Comparison of ENCODE assay signal across 2 cellular contexts in the genomic region with DNA sequence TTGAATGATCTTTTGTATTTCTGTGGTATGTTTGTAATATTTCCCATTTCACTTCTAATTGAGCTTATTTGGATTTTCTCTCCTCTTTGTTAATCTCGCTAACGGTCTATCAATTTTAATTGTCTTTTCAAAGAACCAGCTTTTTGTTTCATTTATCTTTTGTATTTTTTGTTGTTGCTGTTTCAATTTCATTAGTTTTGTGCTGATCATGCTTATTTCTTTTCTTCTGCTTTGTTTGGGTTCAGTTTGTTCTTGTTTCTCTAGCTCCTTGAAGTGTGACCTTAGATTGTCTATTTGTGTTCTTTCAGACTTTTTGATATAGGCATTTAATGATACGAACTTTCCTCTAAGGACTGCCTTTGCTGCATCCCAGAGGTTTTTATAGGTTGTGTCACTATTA.
TF ChIP-seq lines count a peak whose summit lies in the region.

No MANE protein-coding gene starts in this region.

TF ChIP-seq in A549, 52 proteins besides CTCF, POLR2A, EP300 and RAD21:
- no peak for TF ChIP-seq CBX2 (IDR thresholded peaks at IDR 0.05; ENCODE audit: borderline replicate concordance, low read depth)
- TF ChIP-seq, protein P1, sequence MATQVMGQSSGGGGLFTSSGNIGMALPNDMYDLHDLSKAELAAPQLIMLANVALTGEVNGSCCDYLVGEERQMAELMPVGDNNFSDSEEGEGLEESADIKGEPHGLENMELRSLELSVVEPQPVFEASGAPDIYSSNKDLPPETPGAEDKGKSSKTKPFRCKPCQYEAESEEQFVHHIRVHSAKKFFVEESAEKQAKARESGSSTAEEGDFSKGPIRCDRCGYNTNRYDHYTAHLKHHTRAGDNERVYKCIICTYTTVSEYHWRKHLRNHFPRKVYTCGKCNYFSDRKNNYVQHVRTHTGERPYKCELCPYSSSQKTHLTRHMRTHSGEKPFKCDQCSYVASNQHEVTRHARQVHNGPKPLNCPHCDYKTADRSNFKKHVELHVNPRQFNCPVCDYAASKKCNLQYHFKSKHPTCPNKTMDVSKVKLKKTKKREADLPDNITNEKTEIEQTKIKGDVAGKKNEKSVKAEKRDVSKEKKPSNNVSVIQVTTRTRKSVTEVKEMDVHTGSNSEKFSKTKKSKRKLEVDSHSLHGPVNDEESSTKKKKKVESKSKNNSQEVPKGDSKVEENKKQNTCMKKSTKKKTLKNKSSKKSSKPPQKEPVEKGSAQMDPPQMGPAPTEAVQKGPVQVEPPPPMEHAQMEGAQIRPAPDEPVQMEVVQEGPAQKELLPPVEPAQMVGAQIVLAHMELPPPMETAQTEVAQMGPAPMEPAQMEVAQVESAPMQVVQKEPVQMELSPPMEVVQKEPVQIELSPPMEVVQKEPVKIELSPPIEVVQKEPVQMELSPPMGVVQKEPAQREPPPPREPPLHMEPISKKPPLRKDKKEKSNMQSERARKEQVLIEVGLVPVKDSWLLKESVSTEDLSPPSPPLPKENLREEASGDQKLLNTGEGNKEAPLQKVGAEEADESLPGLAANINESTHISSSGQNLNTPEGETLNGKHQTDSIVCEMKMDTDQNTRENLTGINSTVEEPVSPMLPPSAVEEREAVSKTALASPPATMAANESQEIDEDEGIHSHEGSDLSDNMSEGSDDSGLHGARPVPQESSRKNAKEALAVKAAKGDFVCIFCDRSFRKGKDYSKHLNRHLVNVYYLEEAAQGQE (IDR thresholded peaks at IDR 0.05): no peak
- TF ChIP-seq PHF8 (IDR thresholded peaks at IDR 0.05; ENCODE audit: borderline replicate concordance, low read depth): no peak
- TF ChIP-seq MAFK (IDR thresholded peaks at IDR 0.05; ENCODE audit: partially characterized antibody): peak; percentile 72
- no peak for TF ChIP-seq JUN (IDR thresholded peaks at IDR 0.05)

TF ChIP-seq in IMR-90, 13 proteins besides CTCF, POLR2A, EP300 and RAD21:
- no peak for TF ChIP-seq BHLHE40 (IDR thresholded peaks at IDR 0.05; ENCODE audit: low read depth, low read length)
- peak; percentile 38 for TF ChIP-seq MAFK (IDR thresholded peaks at IDR 0.05; ENCODE audit: low read depth, low read length)
